1 cellular context compared by ENCODE assay signal in the genomic region with DNA sequence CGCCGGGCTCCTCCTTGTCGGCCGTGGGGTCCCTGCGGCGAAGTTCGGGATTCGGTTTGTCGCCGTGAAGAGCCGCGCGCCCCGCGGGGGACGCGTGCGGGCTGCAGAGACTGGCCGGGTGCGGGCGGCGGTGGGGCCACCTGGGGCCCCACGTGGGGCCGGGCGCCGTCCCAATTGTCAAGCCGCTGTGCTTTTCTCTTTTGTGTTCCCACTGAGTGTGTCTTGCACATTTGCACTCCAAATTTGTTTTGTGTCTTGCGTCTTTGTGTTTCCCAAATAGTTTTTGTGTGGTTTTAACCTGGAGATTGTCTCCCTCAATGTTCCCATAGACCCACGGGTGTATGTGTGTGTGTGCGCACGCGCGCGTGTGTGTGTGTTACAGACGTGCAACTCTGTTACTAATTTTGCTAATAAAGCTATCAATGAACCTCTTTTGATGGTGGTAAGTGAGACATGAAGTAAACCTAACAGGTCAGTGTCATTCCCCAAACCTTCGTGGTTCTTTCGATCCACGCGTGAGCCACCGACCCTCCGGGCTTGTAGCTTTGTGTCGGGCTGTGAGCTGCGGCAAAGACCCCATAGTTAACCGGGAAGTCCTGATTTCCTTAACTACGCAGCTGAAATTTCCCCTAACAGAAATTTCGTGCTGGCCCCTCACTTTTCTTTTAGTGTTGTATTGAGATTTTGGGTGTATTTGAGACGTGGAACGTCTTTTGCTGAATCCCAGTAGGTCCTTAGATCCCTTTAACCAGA.
TF ChIP-seq lines count a peak whose summit lies in the region.

No MANE protein-coding gene starts in this region.

TF ChIP-seq in HEK293, 187 proteins besides CTCF, POLR2A, EP300 and RAD21 (continued from another document):
- TF ChIP-seq, protein P1, sequence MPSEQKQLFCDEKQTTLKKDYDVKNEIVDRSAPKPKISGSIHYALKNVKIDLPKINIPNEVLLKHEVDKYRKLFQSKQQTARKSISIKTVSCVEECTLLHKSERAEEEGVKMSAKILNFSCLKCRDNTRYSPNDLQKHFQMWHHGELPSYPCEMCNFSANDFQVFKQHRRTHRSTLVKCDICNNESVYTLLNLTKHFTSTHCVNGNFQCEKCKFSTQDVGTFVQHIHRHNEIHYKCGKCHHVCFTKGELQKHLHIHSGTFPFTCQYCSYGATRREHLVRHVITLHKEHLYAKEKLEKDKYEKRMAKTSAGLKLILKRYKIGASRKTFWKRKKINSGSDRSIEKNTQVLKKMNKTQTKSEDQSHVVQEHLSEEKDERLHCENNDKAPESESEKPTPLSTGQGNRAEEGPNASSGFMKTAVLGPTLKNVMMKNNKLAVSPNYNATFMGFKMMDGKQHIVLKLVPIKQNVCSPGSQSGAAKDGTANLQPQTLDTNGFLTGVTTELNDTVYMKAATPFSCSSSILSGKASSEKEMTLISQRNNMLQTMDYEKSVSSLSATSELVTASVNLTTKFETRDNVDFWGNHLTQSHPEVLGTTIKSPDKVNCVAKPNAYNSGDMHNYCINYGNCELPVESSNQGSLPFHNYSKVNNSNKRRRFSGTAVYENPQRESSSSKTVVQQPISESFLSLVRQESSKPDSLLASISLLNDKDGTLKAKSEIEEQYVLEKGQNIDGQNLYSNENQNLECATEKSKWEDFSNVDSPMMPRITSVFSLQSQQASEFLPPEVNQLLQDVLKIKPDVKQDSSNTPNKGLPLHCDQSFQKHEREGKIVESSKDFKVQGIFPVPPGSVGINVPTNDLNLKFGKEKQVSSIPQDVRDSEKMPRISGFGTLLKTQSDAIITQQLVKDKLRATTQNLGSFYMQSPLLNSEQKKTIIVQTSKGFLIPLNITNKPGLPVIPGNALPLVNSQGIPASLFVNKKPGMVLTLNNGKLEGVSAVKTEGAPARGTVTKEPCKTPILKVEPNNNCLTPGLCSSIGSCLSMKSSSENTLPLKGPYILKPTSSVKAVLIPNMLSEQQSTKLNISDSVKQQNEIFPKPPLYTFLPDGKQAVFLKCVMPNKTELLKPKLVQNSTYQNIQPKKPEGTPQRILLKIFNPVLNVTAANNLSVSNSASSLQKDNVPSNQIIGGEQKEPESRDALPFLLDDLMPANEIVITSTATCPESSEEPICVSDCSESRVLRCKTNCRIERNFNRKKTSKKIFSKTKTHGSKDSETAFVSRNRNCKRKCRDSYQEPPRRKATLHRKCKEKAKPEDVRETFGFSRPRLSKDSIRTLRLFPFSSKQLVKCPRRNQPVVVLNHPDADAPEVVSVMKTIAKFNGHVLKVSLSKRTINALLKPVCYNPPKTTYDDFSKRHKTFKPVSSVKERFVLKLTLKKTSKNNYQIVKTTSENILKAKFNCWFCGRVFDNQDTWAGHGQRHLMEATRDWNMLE (tag by site-specific recombination; conservative IDR thresholded peaks at IDR 0.05; ENCODE audit: low read depth), result no peak
- TF ChIP-seq ZBTB49 (tag by site-specific recombination; IDR thresholded peaks at IDR 0.05; ENCODE audit: low read depth), result no peak
- TF ChIP-seq ZNF335 (tag by site-specific recombination; conservative IDR thresholded peaks at IDR 0.05), result peak; percentile 92
- TF ChIP-seq HOXD13 (CRISPR knock-in tag; IDR thresholded peaks at IDR 0.05; ENCODE audit: borderline replicate concordance), result no peak
- no peak for TF ChIP-seq ZNF510 (tag by site-specific recombination; IDR thresholded peaks at IDR 0.05; ENCODE audit: insufficient replicate concordance)
- TF ChIP-seq IKZF3 (tag by site-specific recombination; IDR thresholded peaks at IDR 0.05), result no peak
- no peak for TF ChIP-seq ZNF24 (tag by site-specific recombination; IDR thresholded peaks at IDR 0.05)
